Comparison of ENCODE assay signal across 22 cellular contexts in the genomic region with DNA sequence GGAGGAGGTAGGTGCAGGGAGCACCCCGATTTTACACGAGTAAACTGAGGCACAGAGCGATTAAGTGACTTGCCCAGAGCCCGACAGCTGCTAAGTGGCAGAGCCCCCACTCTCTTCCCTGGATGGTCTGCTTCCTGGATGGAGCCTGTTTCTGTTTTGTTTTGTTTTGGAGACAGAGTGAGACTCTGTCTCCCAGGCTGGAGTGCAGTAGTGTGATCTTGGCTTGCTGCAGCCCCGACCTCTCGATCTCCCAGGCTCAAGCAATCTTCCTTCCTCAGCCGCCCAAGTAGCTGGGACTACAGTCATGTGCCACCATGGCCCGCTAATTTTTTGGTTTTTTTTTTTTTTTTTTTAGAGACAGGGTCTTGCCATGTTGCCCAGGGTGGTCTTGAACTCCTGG. TPM values are rescaled to one million over a fixed set of nuclear protein-coding genes. Genes with fewer than 3 reads are reported as not detected.
DNase-seq lines count a peak whose midpoint lies in the region; ATAC-seq lines count a peak whose summit lies in the region.
"Had no signal": no experiment of that assay in that cellular context is flagged by ENCODE, and none has a peak within 500 bp of the region (broad histone marks: within the 10 kb centered on the region; RNA-seq: fewer than 3 reads in every experiment).

No MANE protein-coding gene starts in this region.

- no peak overlapping the region for H3K14ac ChIP-seq in trophoblast cell (ENCODE audit: low read length)

- peak overlapping the region; percentile 26 for H4K91ac ChIP-seq in trophoblast cell (ENCODE audit: low read depth, low read length)

- no peak overlapping the region for H2AK5ac ChIP-seq in trophoblast cell (ENCODE audit: low read length)

- intact Hi-C loops in Right ventricle myocardium inferior (cut with DNase I), result no loop called here
- intact Hi-C loops in cardiac septum (cut with DNase I), result no loop called here
- intact Hi-C loops in left cardiac atrium (cut with DNase I), result no loop called here

- H3K9ac ChIP-seq in trophoblast cell (ENCODE audit: low read length), result peak overlapping the region; percentile 5

- peaks cover 14 to 28% of the 10 kb centered on the region in 2 experiments for H3K4me1 ChIP-seq in trophoblast cell (ENCODE audit: control insufficient read depth in 1 of 2, insufficient read depth in 2 of 2, low read length in 2 of 2)

- peak overlapping the region; percentile 17 for H2AFZ ChIP-seq in trophoblast cell (ENCODE audit: insufficient read depth, low read length, poor library complexity)

- H3K23ac ChIP-seq in trophoblast cell (ENCODE audit: low read length), result no peak overlapping the region

- WGBS in trophoblast cell (ENCODE audit: extremely low coverage, insufficient coverage, insufficient read length), result no CpG with 5 or more reads among the region's 8 CpGs

- peak; percentile 42 for ATAC-seq in Right ventricle myocardium inferior
- peak; percentile 42 to 52 for ATAC-seq in left cardiac atrium
- ATAC-seq in stimulated activated naive CD8-positive, alpha-beta T cell treated with anti-CD3 and anti-CD28 coated beads, Interleukin-15, Interleukin-2, amounts not matched to agents 100 U/mL and 50 U/mL, for 24 hours, result no peak
- ATAC-seq: activated naive CD4-positive, alpha-beta T cell treated with anti-CD3 and anti-CD28 coated beads, Interleukin-2, amount 50 U/mL, for 72 hours; HCT116 had no signal

- H3K18ac ChIP-seq in trophoblast cell (ENCODE audit: low read length), result peak overlapping the region; percentile 60

- peaks cover 15% of the 10 kb centered on the region for H3K79me2 ChIP-seq in trophoblast cell (ENCODE audit: control insufficient read depth, insufficient read depth, low read length, poor library complexity)

- peaks cover 2 to 4% of the 10 kb centered on the region in 2 experiments for H3K36me3 ChIP-seq in trophoblast cell (ENCODE audit: control insufficient read depth in 1 of 2, insufficient read depth in 2 of 2, low read length in 2 of 2)
- H3K36me3 ChIP-seq: thyroid gland had no signal

- peaks cover 11% of the 10 kb centered on the region for H3K79me1 ChIP-seq in trophoblast cell (ENCODE audit: low read length)

- H3K9me3 ChIP-seq in trophoblast cell (ENCODE audit: insufficient read depth, low read depth, low read length), result no peaks in the 10 kb centered on the region
- H3K9me3 ChIP-seq: thyroid gland had no signal

- H2BK120ac ChIP-seq in trophoblast cell (ENCODE audit: insufficient read depth, low read length, poor library complexity), result no peak overlapping the region

- H2BK12ac ChIP-seq in trophoblast cell (ENCODE audit: low read length), result no peak overlapping the region

- H3K4me3 ChIP-seq in trophoblast cell (ENCODE audit: low read depth, low read length), result no peak overlapping the region
- H3K4me3 ChIP-seq: thyroid gland had no signal

- no peaks in the 10 kb centered on the region for H3K27me3 ChIP-seq in trophoblast cell (ENCODE audit: insufficient read depth, low read length)
- H3K27me3 ChIP-seq: thyroid gland had no signal

- no peak overlapping the region for H3K4me2 ChIP-seq in trophoblast cell (ENCODE audit: low read length)

- no peak overlapping the region for H4K12ac ChIP-seq in trophoblast cell (ENCODE audit: low read depth, low read length)

- peak overlapping the region; percentile 50 for H3K4ac ChIP-seq in trophoblast cell (ENCODE audit: low read depth, low read length)

- H2BK5ac ChIP-seq in trophoblast cell (ENCODE audit: low read depth, low read length, poor library complexity), result no peak overlapping the region

- no peak overlapping the region for H3K27ac ChIP-seq in trophoblast cell (ENCODE audit: low read depth, low read length)

- no peak for DNase-seq in Right ventricle myocardium inferior (ENCODE audit: missing footprints)
- no peak for DNase-seq in cardiac septum (ENCODE audit: low spot score)
- DNase-seq in left cardiac atrium, result no peak
- no peak for DNase-seq in trophoblast cell
- DNase-seq in stimulated activated naive CD8-positive, alpha-beta T cell treated with anti-CD3 and anti-CD28 coated beads, Interleukin-15, Interleukin-2, amounts not matched to agents 100 U/mL and 50 U/mL, for 24 hours, result no peak
- DNase-seq in activated gamma-delta T cell (lab: John Stamatoyannopoulos, UW), result no peak
- DNase-seq in NCI-H774 (lab: John Stamatoyannopoulos, UW), result no peak
- no peak for DNase-seq in HT-29 (ENCODE audit: low spot score)
- DNase-seq: 8988T; activated CD4-positive, CD25-positive, alpha-beta regulatory T cell treated with anti-CD3 and anti-CD28 coated beads, Interleukin-2, amount 50 U/mL, for 72 hours; activated T-cell treated with anti-CD3 and anti-CD28 coated beads, Interleukin-2, amount 50 U/mL, for 48 hours; effector CD8-positive, alpha-beta T cell; NCI-H1105 treated with DMSO at 0.1 percent for 48 hours; NCI-H524; occipital lobe; RPMI8226; SW 1271; thyroid gland had no signal

- no peak overlapping the region for H4K8ac ChIP-seq in trophoblast cell (ENCODE audit: low read depth, low read length)

RNA-seq across cellular contexts. Expression of a gene that starts 17.3 kb away (rescaled TPM):
- 8.8 TPM for total RNA-seq in Right ventricle myocardium inferior
- total RNA-seq in cardiac septum, result 9.3 TPM
- total RNA-seq in left cardiac atrium, result 10 to 100 TPM in 1 of 2 donors, 1 to 10 TPM in 1; 7.2 to 11.6 TPM
- polyA plus RNA-seq in trophoblast cell (2013), result 16.3 and 17.4 TPM in 2 replicates
- 2.6 and 5.2 TPM in 2 replicates for total RNA-seq in HT-29 (2014; rRNA removed; shearing (Covaris generic))

RNA-seq across cellular contexts. Expression of a gene that starts 53.3 kb away (rescaled TPM):
- total RNA-seq in Right ventricle myocardium inferior (1.2 TPM), cardiac septum (1.2 TPM), left cardiac atrium (under 1 TPM; 0.13 to 0.21 TPM)
- 0.01 and 0.08 TPM in 2 replicates for polyA plus RNA-seq in trophoblast cell (2013)
- total RNA-seq in HT-29 (2014; rRNA removed; shearing (Covaris generic)), result not detected in 2 replicates
- total RNA-seq: activated CD8-positive, alpha-beta memory T cell treated with anti-CD3 and anti-CD28 coated beads for 36 hours; Daoy; occipital lobe had no signal
